14 cellular contexts compared by ENCODE assay signal in the genomic region with DNA sequence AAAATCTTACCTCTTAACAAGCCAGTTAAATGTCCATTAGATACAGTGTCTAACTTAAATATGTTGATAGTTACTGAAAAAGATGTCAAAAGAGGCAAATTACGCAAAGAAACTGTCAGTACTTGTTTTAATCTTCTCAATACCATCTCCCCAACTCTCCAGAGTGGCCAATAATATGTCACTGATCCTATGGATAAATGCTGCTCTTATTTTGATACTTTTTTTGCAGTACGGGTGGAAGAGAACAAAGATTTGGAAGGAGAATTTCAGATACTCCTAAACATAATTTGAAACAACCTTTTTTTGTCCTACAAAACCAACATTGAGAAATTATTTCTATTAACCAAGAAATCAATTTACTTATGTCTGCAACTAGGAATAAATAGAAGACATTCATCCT.
DNase-seq lines count a peak whose midpoint lies in the region; ATAC-seq, FAIRE-seq and TF ChIP-seq lines count a peak whose summit lies in the region.
"Had no signal": no experiment of that assay in that cellular context is flagged by ENCODE, and none has a peak within 500 bp of the region (broad histone marks: within the 10 kb centered on the region; RNA-seq: fewer than 3 reads in every experiment).

No MANE protein-coding gene starts in this region.

- H3K79me2 ChIP-seq in astrocyte (ENCODE audit: insufficient read depth, low read length): peaks cover 30% of the 10 kb centered on the region

- no peak for FAIRE-seq in astrocyte (lab: Jason Lieb, UNC)

- peak overlapping the region; percentile 68; the same call in 1 of the 2 replicates for H3K27ac ChIP-seq in HUES6 (ENCODE audit: low read depth, low read length)
- peak overlapping the region; percentile 67 for H3K27ac ChIP-seq in astrocyte (ENCODE audit: low read depth, low read length)
- H3K27ac ChIP-seq in layer of hippocampus (ENCODE audit: low read depth, low read length): peak overlapping the region; percentile 9
- H3K27ac ChIP-seq in testis: peak overlapping the region in 1 of 2 donors; percentile 81
- H3K27ac ChIP-seq: neutrophil had no signal

- H4K20me1 ChIP-seq in astrocyte (ENCODE audit: insufficient read depth, low read length): no peaks in the 10 kb centered on the region

- H3K4me2 ChIP-seq in astrocyte (ENCODE audit: low read length): peak overlapping the region; percentile 78
- H3K4me2 ChIP-seq in skeletal muscle satellite cell (ENCODE audit: low read length): peak overlapping the region; percentile 74

- peak overlapping the region; percentile 43; the same call in 1 of the 2 replicates for H3K4me3 ChIP-seq in HUES6 (ENCODE audit: low read depth, low read length)
- no peak overlapping the region for H3K4me3 ChIP-seq in astrocyte (ENCODE audit: insufficient read depth, low read depth, low read length)
- H3K4me3 ChIP-seq in skeletal muscle satellite cell (ENCODE audit: low read length): peak overlapping the region; percentile 17
- H3K4me3 ChIP-seq in testis: no peak overlapping the region

- H3K27me3 Mint-ChIP-seq in astrocyte (ENCODE audit: low read depth, unreplicated experiment): no peaks in the 10 kb centered on the region

- no peak for ATAC-seq in GM18909 (IDR thresholded peaks at IDR 0.05; ENCODE audit: poor library complexity, unreplicated experiment)
- ATAC-seq in HG02678 (IDR thresholded peaks at IDR 0.05; ENCODE audit: unreplicated experiment): no peak

- H3K36me3 ChIP-seq in HUES6 (ENCODE audit: control insufficient read depth, insufficient read depth, low read length) (no peaks in the 10 kb centered on the region), astrocyte (ENCODE audit: insufficient read depth, low read length) (no peaks in the 10 kb centered on the region), skeletal muscle satellite cell (ENCODE audit: insufficient read depth, low read length) (no peaks in the 10 kb centered on the region), testis (ENCODE audit: low read depth, missing control alignments) (no peaks in the 10 kb centered on the region)
- H3K36me3 ChIP-seq: neutrophil had no signal

- peak overlapping the region; percentile 58 for H3K4me3 Mint-ChIP-seq in astrocyte (ENCODE audit: unreplicated experiment)
- H3K4me3 Mint-ChIP-seq: CD4-positive, alpha-beta T cell; endodermal cell had no signal

- TF ChIP-seq POLR2A in testis (IDR thresholded peaks at IDR 0.05): no peak

- no peak for TF ChIP-seq CTCF in astrocyte (IDR thresholded peaks at IDR 0.05; ENCODE audit: insufficient read depth, low read depth, low read length)
- no peak for TF ChIP-seq CTCF in testis (IDR thresholded peaks at IDR 0.05)

- DNase-seq in astrocyte (ENCODE audit: low read depth): no peak
- no peak for DNase-seq in hypothalamus (lab: John Stamatoyannopoulos, UW)
- no peak for DNase-seq in testis
- DNase-seq: CD4-positive, alpha-beta T cell; H7; KG1 had no signal

- intact Hi-C loops in testis (cut with DNase I; ENCODE audit: low total_unique reads): loop anchor here (10.0 kb wide), 1 partner anchor 103 kb away; no protein-coding TSS in a partner anchor

- peak overlapping the region; percentile 85 for H3K9ac ChIP-seq in HUES6 (ENCODE audit: low read length)
- H3K9ac ChIP-seq in astrocyte (ENCODE audit: low read length): peak overlapping the region; percentile 61
- peak overlapping the region; percentile 69 for H3K9ac ChIP-seq in skeletal muscle satellite cell (ENCODE audit: low read depth, low read length)

- no peaks in the 10 kb centered on the region for H3K9me3 Mint-ChIP-seq in astrocyte (ENCODE audit: unreplicated experiment)
- H3K9me3 Mint-ChIP-seq: activated naive CD4-positive, alpha-beta T cell treated with anti-CD3 and anti-CD28 coated beads, Interleukin-2, amount 50 U/mL, for 72 hours; CD4-positive, alpha-beta T cell; endodermal cell had no signal

- no peak overlapping the region for H2AFZ ChIP-seq in astrocyte (ENCODE audit: low read depth, low read length)

- H3K27me3 ChIP-seq in HUES6 (ENCODE audit: control insufficient read depth, insufficient read depth, low read length) (no peaks in the 10 kb centered on the region), astrocyte (ENCODE audit: insufficient read depth, low read length) (no peaks in the 10 kb centered on the region), layer of hippocampus (ENCODE audit: control insufficient read depth, insufficient read depth, low read length) (no peaks in the 10 kb centered on the region), skeletal muscle satellite cell (ENCODE audit: control insufficient read depth, insufficient read depth, low read length) (no peaks in the 10 kb centered on the region), testis (no peaks in the 10 kb centered on the region)

- 51 to 61% methylated on average over 2 of the region's 2 CpGs for whole genome bisulfite sequencing in testis, 2 donors

- H3K36me3 Mint-ChIP-seq in astrocyte (ENCODE audit: low read depth, unreplicated experiment): peaks cover 8% of the 10 kb centered on the region
- H3K36me3 Mint-ChIP-seq: activated naive CD4-positive, alpha-beta T cell treated with anti-CD3 and anti-CD28 coated beads, Interleukin-2, amount 50 U/mL, for 72 hours had no signal

- peak overlapping the region; percentile 98 for H3K27ac Mint-ChIP-seq in astrocyte (ENCODE audit: unreplicated experiment)
- H3K27ac Mint-ChIP-seq: activated naive CD4-positive, alpha-beta T cell treated with anti-CD3 and anti-CD28 coated beads, Interleukin-2, amount 50 U/mL, for 72 hours; CD4-positive, alpha-beta T cell; endodermal cell had no signal

- peaks cover 28% of the 10 kb centered on the region for H3K4me1 ChIP-seq in HUES6 (ENCODE audit: control insufficient read depth, insufficient read depth, low read length)
- peaks cover 36% of the 10 kb centered on the region for H3K4me1 ChIP-seq in astrocyte (ENCODE audit: insufficient read depth, low read length)
- peaks cover 45% of the 10 kb centered on the region for H3K4me1 ChIP-seq in skeletal muscle satellite cell (ENCODE audit: control insufficient read depth, insufficient read depth, low read length)
- peaks cover 12% of the 10 kb centered on the region for H3K4me1 ChIP-seq in testis

- peaks cover 69% of the 10 kb centered on the region for H3K4me1 Mint-ChIP-seq in astrocyte (ENCODE audit: low read depth, unreplicated experiment)

- H3K9me3 ChIP-seq in HUES6 (ENCODE audit: control insufficient read depth, insufficient read depth, low read depth, low read length): no peaks in the 10 kb centered on the region
- H3K9me3 ChIP-seq in astrocyte (ENCODE audit: insufficient read depth, low read depth, low read length): no peaks in the 10 kb centered on the region
- no peaks in the 10 kb centered on the region for H3K9me3 ChIP-seq in skeletal muscle satellite cell (replicated peaks; ENCODE audit: low read length)
- H3K9me3 ChIP-seq in testis: no peaks in the 10 kb centered on the region
- H3K9me3 ChIP-seq: neutrophil had no signal

Comparison
In these comparisons a context has a peak if more than half of its experiments do, and no peak if none do; other contexts are left out.
1. H3K4me3 ChIP-seq: peak in HUES6 (single experiment) and skeletal muscle satellite cell (single experiment); none in astrocyte (single experiment) and testis (0 of 2).
2. Peak in every context shown above with its lines, with median percentiles within 50 percentile points of each other: H3K9ac ChIP-seq.